8 cellular contexts compared by ENCODE assay signal in the genomic region with DNA sequence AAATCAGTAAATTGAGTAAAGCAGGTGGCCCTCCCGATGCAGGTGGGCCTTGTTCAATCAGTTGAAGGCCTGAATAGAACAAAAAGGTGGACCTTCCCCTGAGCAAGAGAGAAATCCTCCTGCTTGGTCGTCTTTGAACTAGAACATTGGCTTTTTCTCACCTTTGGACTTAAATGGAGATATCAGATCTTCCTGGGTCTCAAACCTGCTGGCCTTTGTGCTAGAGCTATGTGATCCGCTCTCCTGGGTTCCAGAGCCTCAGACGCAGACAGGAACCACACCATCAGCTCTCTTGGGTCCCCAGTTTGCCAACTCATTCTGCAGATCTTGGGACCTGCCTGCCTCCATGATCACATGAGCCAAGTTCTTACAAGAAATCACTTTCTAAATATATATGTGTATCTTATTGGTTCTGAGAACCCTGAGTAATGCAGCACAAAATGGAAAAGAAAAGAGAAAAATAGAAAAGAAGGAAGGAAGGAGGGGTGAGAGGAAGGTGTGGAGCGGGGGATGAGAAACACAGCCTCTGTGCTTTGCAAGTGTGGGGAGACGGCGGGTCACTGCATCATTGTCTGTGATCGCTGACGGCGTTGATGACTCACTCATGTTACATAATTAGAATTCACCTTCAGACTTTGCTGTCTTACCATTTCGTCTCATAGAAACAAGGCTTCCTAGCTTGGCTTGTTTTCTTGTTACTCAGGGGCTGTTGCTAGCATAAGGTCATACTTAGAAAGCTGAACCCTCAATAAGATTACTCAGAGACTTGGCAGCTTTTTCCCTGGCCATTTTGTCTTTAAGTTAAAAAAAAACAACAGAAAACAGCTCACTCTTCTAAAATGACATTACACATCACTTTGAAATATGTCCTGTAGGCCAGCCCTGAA.
DNase-seq lines count a peak whose midpoint lies in the region; ATAC-seq and TF ChIP-seq lines count a peak whose summit lies in the region.

No MANE protein-coding gene starts in this region.

- DNase-seq in AG04449 (ENCODE audit: low read depth, low spot score) (peak; percentile 90), epithelial cell of prostate (ENCODE audit: low read depth, low spot score) (peak; percentile 99), neural crest cell (ENCODE audit: low read depth, low spot score) (no peak), RPMI8226 (no peak)
- DNase-seq in activated CD4-positive, alpha-beta memory T cell treated with anti-CD3 and anti-CD28 coated beads, Interleukin-2, amount 10 ng/mL, durations not matched to agents 7 days and 5 days: peak; percentile 65
- DNase-seq in stimulated activated naive CD4-positive, alpha-beta T cell treated with Interleukin-2 at 50 U/mL for 16 hours (lab: John Stamatoyannopoulos, UW): peak; percentile 82

- H3K4me1 Mint-ChIP-seq in IgD-negative memory B cell (peaks cover 8 to 21% (median 17%) of the 10 kb centered on the region in 3 donors), neural crest cell (peaks cover 27% of the 10 kb centered on the region)
- peaks cover 56% of the 10 kb centered on the region for H3K4me1 Mint-ChIP-seq in activated CD4-positive, alpha-beta memory T cell treated with anti-CD3 and anti-CD28 coated beads, Interleukin-2, amount 10 ng/mL, durations not matched to agents 7 days and 5 days

- TF ChIP-seq CTCF in AG04449 (IDR thresholded peaks at IDR 0.05; ENCODE audit: insufficient read depth, low read length, missing control alignments) (no peak), neural crest cell (conservative IDR thresholded peaks at IDR 0.05) (no peak)

- CTCF ChIA-PET in AG04449 (lab: Yijun Ruan, JAX): interaction anchor here (0.9 to 1.5 kb wide), 3 partner anchors 11 to 178 kb away, joined by 3 to 4 read pairs (median 4); no protein-coding TSS in a partner anchor
- CTCF ChIA-PET in activated CD4-positive, alpha-beta memory T cell treated with anti-CD3 and anti-CD28 coated beads, Interleukin-2, amount 10 ng/mL, durations not matched to agents 7 days and 5 days (lab: Charles Lee): interaction anchor here (0.9 to 1.0 kb wide), 3 partner anchors 39 to 97 kb away, joined by 3 read pairs; no protein-coding TSS in a partner anchor

- H3K36me3 Mint-ChIP-seq in IgD-negative memory B cell: peaks cover 18% of the 10 kb centered on the region
- peaks cover 67% of the 10 kb centered on the region for H3K36me3 Mint-ChIP-seq in activated CD4-positive, alpha-beta memory T cell treated with anti-CD3 and anti-CD28 coated beads, Interleukin-2, amount 10 ng/mL, durations not matched to agents 7 days and 5 days (ENCODE audit: low read depth)
- no peaks in the 10 kb centered on the region for H3K36me3 Mint-ChIP-seq in neural crest cell (ENCODE audit: low read depth)

- POLR2A ChIA-PET in AG04449 (lab: Yijun Ruan, JAX): interaction anchor here (0.6 to 0.9 kb wide), 4 partner anchors 10 to 86 kb away, joined by 3 to 4 read pairs (median 4); partner anchors contain the start of gene NEDD9
- POLR2A ChIA-PET in activated CD4-positive, alpha-beta memory T cell treated with anti-CD3 and anti-CD28 coated beads, Interleukin-2, amount 10 ng/mL, durations not matched to agents 7 days and 5 days (lab: Charles Lee): interaction anchor here (0.9 to 2.2 kb wide), 7 partner anchors 12 to 177 kb away, joined by 3 to 6 read pairs (median 5); partner anchors contain the start of gene NEDD9

- ATAC-seq in GM19452 (IDR thresholded peaks at IDR 0.05; ENCODE audit: unreplicated experiment): peak; percentile 84

- H3K27me3 Mint-ChIP-seq in IgD-negative memory B cell: no peaks in the 10 kb centered on the region
- H3K27me3 Mint-ChIP-seq in activated CD4-positive, alpha-beta memory T cell treated with anti-CD3 and anti-CD28 coated beads, Interleukin-2, amount 10 ng/mL, durations not matched to agents 7 days and 5 days: no peaks in the 10 kb centered on the region
- no peaks in the 10 kb centered on the region for H3K27me3 Mint-ChIP-seq in neural crest cell (ENCODE audit: low read depth)

- H3K27ac Mint-ChIP-seq in IgD-negative memory B cell: peak overlapping the region in 2 of 3 donors; percentile 21 to 31
- peak overlapping the region; percentile 59 for H3K27ac Mint-ChIP-seq in activated CD4-positive, alpha-beta memory T cell treated with anti-CD3 and anti-CD28 coated beads, Interleukin-2, amount 10 ng/mL, durations not matched to agents 7 days and 5 days
- peak overlapping the region; percentile 59 for H3K27ac Mint-ChIP-seq in neural crest cell (ENCODE audit: unreplicated experiment)

- peak overlapping the region; percentile 71 for H3K27ac ChIP-seq in epithelial cell of prostate

- peak overlapping the region in 1 of 4 donors; percentile 92 for H3K4me3 Mint-ChIP-seq in IgD-negative memory B cell
- H3K4me3 Mint-ChIP-seq in activated CD4-positive, alpha-beta memory T cell treated with anti-CD3 and anti-CD28 coated beads, Interleukin-2, amount 10 ng/mL, durations not matched to agents 7 days and 5 days: no peak overlapping the region
- no peak overlapping the region for H3K4me3 Mint-ChIP-seq in neural crest cell

- H3K9me3 Mint-ChIP-seq in IgD-negative memory B cell (peaks cover 0 to 2% (median 0%) of the 10 kb centered on the region in 3 donors), neural crest cell (peaks cover 1% of the 10 kb centered on the region)
- peaks cover 6% of the 10 kb centered on the region for H3K9me3 Mint-ChIP-seq in activated CD4-positive, alpha-beta memory T cell treated with anti-CD3 and anti-CD28 coated beads, Interleukin-2, amount 10 ng/mL, durations not matched to agents 7 days and 5 days

- no peak overlapping the region for H3K4me3 ChIP-seq in AG04449 (ENCODE audit: low read depth, low read length)

Comparison
In these comparisons a context has a peak if more than half of its experiments do, and no peak if none do; other contexts are left out.
1. DNase-seq: peak in AG04449 (single experiment), activated CD4-positive, alpha-beta memory T cell treated with anti-CD3 and anti-CD28 coated beads, Interleukin-2, amount 10 ng/mL, durations not matched to agents 7 days and 5 days (single experiment), epithelial cell of prostate (single experiment) and stimulated activated naive CD4-positive, alpha-beta T cell treated with Interleukin-2 at 50 U/mL for 16 hours (single experiment); none in neural crest cell (single experiment) and RPMI8226 (single experiment).
2. Peak in every context shown above with its lines, with median percentiles within 50 percentile points of each other: H3K27ac Mint-ChIP-seq.